ENCODE assay signal across 8 cellular contexts in the genomic region with DNA sequence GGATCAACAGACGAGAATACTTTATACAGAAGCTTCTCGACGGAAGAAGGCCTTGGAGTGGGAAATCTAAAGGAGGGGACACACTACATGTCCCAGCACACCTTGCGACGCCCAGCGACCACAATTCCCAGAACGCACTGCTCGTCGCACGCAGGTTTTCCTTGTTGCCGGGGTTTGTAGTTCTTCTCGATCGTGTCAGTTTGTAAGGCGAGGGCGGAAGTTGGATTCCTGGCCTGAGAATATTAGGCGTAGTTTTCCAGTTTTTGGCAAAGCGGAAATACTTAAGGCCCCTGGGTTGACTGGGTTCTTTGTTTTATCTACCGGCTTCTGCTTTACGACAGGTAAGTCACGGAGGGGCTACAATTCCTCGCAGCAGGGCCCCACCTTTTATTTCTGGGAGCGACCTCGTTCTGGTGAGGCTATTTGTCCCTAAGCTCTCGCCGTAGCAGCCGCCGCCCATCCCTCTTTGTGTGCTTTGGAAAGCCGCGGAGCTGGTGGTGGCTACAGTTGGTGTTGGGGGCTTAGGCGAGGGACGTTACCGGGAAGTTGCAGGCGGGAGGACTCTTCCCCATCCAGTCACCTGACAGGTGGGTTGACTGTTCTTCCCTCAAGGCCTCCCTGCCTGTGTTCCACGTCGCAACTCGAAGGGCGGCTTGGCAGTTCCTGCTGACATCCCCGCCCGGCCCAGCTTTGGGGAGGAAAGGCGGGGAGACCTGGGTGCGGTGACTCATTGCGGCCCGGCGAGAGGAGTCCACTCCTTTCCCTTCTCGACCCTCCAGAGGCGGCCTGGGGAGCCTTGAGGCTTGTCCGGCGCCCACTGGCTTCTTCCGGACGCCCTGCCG.
A peak's percentile ranks its signal among the peaks of the same experiment; 100 is the strongest.
DNase-seq lines count a peak whose midpoint lies in the region; ATAC-seq lines count a peak whose summit lies in the region.

TSS of gene DYNC1I2 (plus strand) at position 183 of the 842 bp plus-strand sequence. CDS start 2,687 bp downstream, outside the sequence.

- peak; percentile 83 for ATAC-seq in GM19467 (IDR thresholded peaks at IDR 0.05; ENCODE audit: unreplicated experiment)
- ATAC-seq in effector memory CD8-positive, alpha-beta T cell (replicated peaks): peak; percentile 74

- H3K9me3 Mint-ChIP-seq in effector memory CD8-positive, alpha-beta T cell: no peaks in the 10 kb centered on the region

- peak within 1 kb of the TSS; percentile 83 to 91 for H3K4me3 Mint-ChIP-seq in effector memory CD8-positive, alpha-beta T cell

- DNase-seq in COLO668 (lab: John Stamatoyannopoulos, UW; ENCODE audit: unreplicated experiment): peak; percentile 89
- peak; percentile 94 for DNase-seq in HS-5 (ENCODE audit: low read depth)
- DNase-seq in NOMO-1 treated with DMSO at 0.1 percent for 48 hours (lab: John Stamatoyannopoulos, UW; ENCODE audit: unreplicated experiment): peak; percentile 93
- peak; percentile 54 to 59 for DNase-seq in activated CD8-positive, alpha-beta memory T cell treated with anti-CD3 and anti-CD28 coated beads for 4 hours (ENCODE audit: low read depth in 2 of 2)
- DNase-seq in effector memory CD8-positive, alpha-beta T cell: peak; percentile 36 to 48 (median 41)
- peak; percentile 98 for DNase-seq in medulla oblongata (ENCODE audit: extremely low spot score)
- DNase-seq in stimulated activated CD8-positive, alpha-beta memory T cell treated with anti-CD3 and anti-CD28 coated beads, Interleukin-12 subunit alpha, Interleukin-12 subunit beta, amount 100 ng/mL, for 1 hour (ENCODE audit: low read depth): peak; percentile 41

- H3K27ac Mint-ChIP-seq in effector memory CD8-positive, alpha-beta T cell: peak within 1 kb of the TSS; percentile 92 to 94

- peaks cover 18 to 30% of the 10 kb centered on the region in 2 donors for H3K4me1 Mint-ChIP-seq in effector memory CD8-positive, alpha-beta T cell (ENCODE audit: low read depth in 2 of 2)

- H3K36me3 Mint-ChIP-seq in effector memory CD8-positive, alpha-beta T cell (ENCODE audit: insufficient read depth): peaks cover 31% of the 10 kb centered on the region

- no peaks in the 10 kb centered on the region for H3K27me3 Mint-ChIP-seq in effector memory CD8-positive, alpha-beta T cell

Comparison
In these comparisons a context has a peak if more than half of its experiments do, and no peak if none do; other contexts are left out.
1. Peak in every context shown above with its lines: DNase-seq and ATAC-seq.
2. DNase-seq: peak in every context shown above with its lines; median percentile 98 in medulla oblongata; 94 in HS-5; 93 in NOMO-1 treated with DMSO at 0.1 percent for 48 hours; 89 in COLO668; 56 in activated CD8-positive, alpha-beta memory T cell treated with anti-CD3 and anti-CD28 coated beads for 4 hours; 41 in effector memory CD8-positive, alpha-beta T cell; 41 in stimulated activated CD8-positive, alpha-beta memory T cell treated with anti-CD3 and anti-CD28 coated beads, Interleukin-12 subunit alpha, Interleukin-12 subunit beta, amount 100 ng/mL, for 1 hour.